In the genomic region with DNA sequence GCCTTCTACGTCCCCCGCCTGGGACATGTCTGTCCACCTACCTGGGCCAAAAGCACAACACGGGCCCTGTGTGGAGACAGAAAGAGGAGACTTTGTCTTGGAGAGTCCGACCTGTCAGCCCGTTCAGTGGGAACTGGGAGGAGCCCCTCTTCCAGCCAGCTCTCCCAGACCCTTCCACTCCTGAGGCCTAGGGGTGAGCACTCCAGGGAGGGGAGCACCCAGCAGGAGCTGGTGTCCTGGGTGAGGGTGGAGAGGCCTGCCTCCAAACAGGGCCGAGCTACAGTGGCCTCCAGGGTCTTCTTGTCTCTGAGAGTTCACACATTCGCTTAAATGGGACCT, we compare ENCODE assay signal across 1 cellular context.
TF ChIP-seq lines count a peak whose summit lies in the region.

No MANE protein-coding gene starts in this region.

TF ChIP-seq in WTC11, 78 proteins besides CTCF, POLR2A, EP300 and RAD21 (continued from another document):
- TF ChIP-seq, protein P1, sequence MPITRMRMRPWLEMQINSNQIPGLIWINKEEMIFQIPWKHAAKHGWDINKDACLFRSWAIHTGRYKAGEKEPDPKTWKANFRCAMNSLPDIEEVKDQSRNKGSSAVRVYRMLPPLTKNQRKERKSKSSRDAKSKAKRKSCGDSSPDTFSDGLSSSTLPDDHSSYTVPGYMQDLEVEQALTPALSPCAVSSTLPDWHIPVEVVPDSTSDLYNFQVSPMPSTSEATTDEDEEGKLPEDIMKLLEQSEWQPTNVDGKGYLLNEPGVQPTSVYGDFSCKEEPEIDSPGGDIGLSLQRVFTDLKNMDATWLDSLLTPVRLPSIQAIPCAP (CRISPR knock-in tag; IDR thresholded peaks at IDR 0.05), result no peak
- TF ChIP-seq, protein P2, sequence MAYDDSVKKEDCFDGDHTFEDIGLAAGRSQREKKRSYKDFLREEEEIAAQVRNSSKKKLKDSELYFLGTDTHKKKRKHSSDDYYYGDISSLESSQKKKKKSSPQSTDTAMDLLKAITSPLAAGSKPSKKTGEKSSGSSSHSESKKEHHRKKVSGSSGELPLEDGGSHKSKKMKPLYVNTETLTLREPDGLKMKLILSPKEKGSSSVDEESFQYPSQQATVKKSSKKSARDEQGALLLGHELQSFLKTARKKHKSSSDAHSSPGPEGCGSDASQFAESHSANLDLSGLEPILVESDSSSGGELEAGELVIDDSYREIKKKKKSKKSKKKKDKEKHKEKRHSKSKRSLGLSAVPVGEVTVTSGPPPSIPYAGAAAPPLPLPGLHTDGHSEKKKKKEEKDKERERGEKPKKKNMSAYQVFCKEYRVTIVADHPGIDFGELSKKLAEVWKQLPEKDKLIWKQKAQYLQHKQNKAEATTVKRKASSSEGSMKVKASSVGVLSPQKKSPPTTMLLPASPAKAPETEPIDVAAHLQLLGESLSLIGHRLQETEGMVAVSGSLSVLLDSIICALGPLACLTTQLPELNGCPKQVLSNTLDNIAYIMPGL (CRISPR knock-in tag; IDR thresholded peaks at IDR 0.05), result no peak
- TF ChIP-seq HMGA2 (CRISPR knock-in tag; IDR thresholded peaks at IDR 0.05), result no peak
- no peak for TF ChIP-seq RELA (CRISPR knock-in tag; IDR thresholded peaks at IDR 0.05; ENCODE audit: borderline replicate concordance)
- TF ChIP-seq, protein P3, sequence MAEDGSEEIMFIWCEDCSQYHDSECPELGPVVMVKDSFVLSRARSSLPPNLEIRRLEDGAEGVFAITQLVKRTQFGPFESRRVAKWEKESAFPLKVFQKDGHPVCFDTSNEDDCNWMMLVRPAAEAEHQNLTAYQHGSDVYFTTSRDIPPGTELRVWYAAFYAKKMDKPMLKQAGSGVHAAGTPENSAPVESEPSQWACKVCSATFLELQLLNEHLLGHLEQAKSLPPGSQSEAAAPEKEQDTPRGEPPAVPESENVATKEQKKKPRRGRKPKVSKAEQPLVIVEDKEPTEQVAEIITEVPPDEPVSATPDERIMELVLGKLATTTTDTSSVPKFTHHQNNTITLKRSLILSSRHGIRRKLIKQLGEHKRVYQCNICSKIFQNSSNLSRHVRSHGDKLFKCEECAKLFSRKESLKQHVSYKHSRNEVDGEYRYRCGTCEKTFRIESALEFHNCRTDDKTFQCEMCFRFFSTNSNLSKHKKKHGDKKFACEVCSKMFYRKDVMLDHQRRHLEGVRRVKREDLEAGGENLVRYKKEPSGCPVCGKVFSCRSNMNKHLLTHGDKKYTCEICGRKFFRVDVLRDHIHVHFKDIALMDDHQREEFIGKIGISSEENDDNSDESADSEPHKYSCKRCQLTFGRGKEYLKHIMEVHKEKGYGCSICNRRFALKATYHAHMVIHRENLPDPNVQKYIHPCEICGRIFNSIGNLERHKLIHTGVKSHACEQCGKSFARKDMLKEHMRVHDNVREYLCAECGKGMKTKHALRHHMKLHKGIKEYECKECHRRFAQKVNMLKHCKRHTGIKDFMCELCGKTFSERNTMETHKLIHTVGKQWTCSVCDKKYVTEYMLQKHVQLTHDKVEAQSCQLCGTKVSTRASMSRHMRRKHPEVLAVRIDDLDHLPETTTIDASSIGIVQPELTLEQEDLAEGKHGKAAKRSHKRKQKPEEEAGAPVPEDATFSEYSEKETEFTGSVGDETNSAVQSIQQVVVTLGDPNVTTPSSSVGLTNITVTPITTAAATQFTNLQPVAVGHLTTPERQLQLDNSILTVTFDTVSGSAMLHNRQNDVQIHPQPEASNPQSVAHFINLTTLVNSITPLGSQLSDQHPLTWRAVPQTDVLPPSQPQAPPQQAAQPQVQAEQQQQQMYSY (CRISPR knock-in tag; IDR thresholded peaks at IDR 0.05), result no peak
